Comparison of ENCODE assay signal across 22 cellular contexts in the genomic region with DNA sequence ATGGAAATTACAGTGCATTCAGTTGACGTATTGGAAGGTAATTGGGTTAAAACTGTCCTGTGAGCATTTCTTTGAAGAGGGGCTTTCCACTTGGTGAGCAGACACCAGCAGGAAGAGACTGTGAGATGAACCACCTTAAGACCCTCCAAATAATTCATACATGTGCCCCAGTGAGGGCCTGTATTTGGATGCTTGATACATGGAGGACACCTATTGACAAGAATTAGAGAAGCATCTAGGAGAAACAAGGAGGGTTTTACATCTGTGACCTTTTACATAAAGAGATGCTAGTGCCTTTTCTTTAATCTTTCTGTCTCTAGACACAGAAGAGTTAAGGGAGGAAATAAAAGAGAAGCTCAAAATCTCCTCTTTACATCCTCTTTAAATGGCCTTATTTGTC.
A peak's percentile ranks its signal among the peaks of the same experiment; 100 is the strongest.
DNase-seq lines count a peak whose midpoint lies in the region; ATAC-seq and TF ChIP-seq lines count a peak whose summit lies in the region.
"Had no signal": no experiment of that assay in that cellular context is flagged by ENCODE, and none has a peak within 500 bp of the region (broad histone marks: within the 10 kb centered on the region; RNA-seq: fewer than 3 reads in every experiment).

No MANE protein-coding gene starts in this region.

- H3K9me3 ChIP-seq in SK-N-SH (no peaks in the 10 kb centered on the region), endodermal cell (ENCODE audit: control insufficient read depth, low read length) (peaks cover 15% of the 10 kb centered on the region)
- H3K9me3 ChIP-seq: BLaER1, SJSA1 had no signal

- H3K27ac ChIP-seq in SK-N-SH (ENCODE audit: low read depth in 2 of 2, low read length in 1 of 2) (no peak overlapping the region), endodermal cell (ENCODE audit: low read depth, low read length) (no peak overlapping the region)
- H3K27ac ChIP-seq: BLaER1, HL-60, SJSA1 had no signal

- POLR2A ChIA-PET in SK-N-SH (lab: Yijun Ruan, JAX): no interaction called here

- intact Hi-C loops in posterior cingulate gyrus (cut with DNase I): no loop called here

- H3K4me1 Mint-ChIP-seq in endodermal cell: no peaks in the 10 kb centered on the region

- H3K79me2 ChIP-seq in SK-N-SH (ENCODE audit: insufficient read depth): no peaks in the 10 kb centered on the region

- H3K9ac ChIP-seq in SK-N-SH (no peak overlapping the region), endodermal cell (ENCODE audit: extremely low read depth, low read length, poor library complexity, severe bottlenecking) (no peak overlapping the region)
- H3K9ac ChIP-seq: BLaER1 had no signal

- ATAC-seq in SK-N-SH treated with all-trans-retinoic acid at 6 μM for 48 hours: no peak
- ATAC-seq: HepG2, K562, Right ventricle myocardium inferior had no signal

- H3F3A ChIP-seq in SK-N-SH (replicated peaks; ENCODE audit: insufficient read depth): no peaks in the 10 kb centered on the region

- no peaks in the 10 kb centered on the region for H3K27me3 Mint-ChIP-seq in endodermal cell (ENCODE audit: insufficient read depth)
- H3K27me3 Mint-ChIP-seq: CD4-positive, alpha-beta T cell had no signal

- H3K4me1 ChIP-seq in SK-N-SH (ENCODE audit: control insufficient read depth in 1 of 2, insufficient read depth in 2 of 2, low read depth in 1 of 2, low read length in 1 of 2) (no peaks in the 10 kb centered on the region), endodermal cell (ENCODE audit: control insufficient read depth, insufficient read depth, low read length) (no peaks in the 10 kb centered on the region)
- H3K4me1 ChIP-seq: BLaER1, SJSA1 had no signal

- no peaks in the 10 kb centered on the region for H3K9me2 ChIP-seq in SK-N-SH

- WGBS in SK-N-SH (ENCODE audit: low lambda C conversion rate): 44% methylated on average over 1 of the region's 1 CpG
- 90% methylated on average over 1 of the region's 1 CpG; no CpG with 5 or more reads in 1 of the 2 experiments for WGBS in endodermal cell (ENCODE audit: insufficient coverage in 1 of 2, insufficient read length in 1 of 2), 2 experiments

- no peaks in the 10 kb centered on the region for H3K36me3 ChIP-seq in SK-N-SH (replicated peaks in 1 of 2; ENCODE audit: control insufficient read depth in 1 of 2, insufficient read depth in 2 of 2, low read length in 1 of 2)
- no peaks in the 10 kb centered on the region for H3K36me3 ChIP-seq in endodermal cell (ENCODE audit: control insufficient read depth, insufficient read depth, low read length)
- H3K36me3 ChIP-seq: BLaER1, SJSA1 had no signal

- DNase-seq in SK-N-SH: no peak
- peak; percentile 3 to 52 for DNase-seq in NCI-H524 (lab: John Stamatoyannopoulos, UW)
- DNase-seq in endodermal cell: no peak
- peak; percentile 0 for DNase-seq in renal cortical epithelial cell (ENCODE audit: low read depth)
- DNase-seq in posterior cingulate gyrus: no peak
- no peak for DNase-seq in effector CD4-positive, alpha-beta T cell
- DNase-seq in stimulated activated naive CD4-positive, alpha-beta T cell (lab: John Stamatoyannopoulos, UW): no peak
- DNase-seq: CD4-positive, alpha-beta T cell; COR-L47; DMS153; HFFc6; NCI-H1105 treated with DMSO at 0.1 percent for 48 hours; NCI-H2081; NCI-H446; OCI-M1 had no signal

- TF ChIP-seq CTCF in SK-N-SH (IDR thresholded peaks at IDR 0.05) (no peak), endodermal cell (conservative IDR thresholded peaks at IDR 0.05) (peak; percentile 66)

- H3K27ac Mint-ChIP-seq in endodermal cell: no peak overlapping the region
- H3K27ac Mint-ChIP-seq: CD4-positive, alpha-beta T cell; HFFc6 had no signal

- CTCF ChIA-PET in SK-N-SH (lab: Yijun Ruan, JAX): interaction anchor here (1.0 to 1.1 kb wide), 2 partner anchors 12 to 782 kb away, joined by 3 to 6 read pairs; no protein-coding TSS in a partner anchor

- H2AFZ ChIP-seq in SK-N-SH (ENCODE audit: low read depth): no peak overlapping the region

- no peaks in the 10 kb centered on the region for H3K27me3 ChIP-seq in SK-N-SH (ENCODE audit: insufficient read depth)
- H3K27me3 ChIP-seq in endodermal cell (ENCODE audit: control insufficient read depth, insufficient read depth, low read length, poor library complexity, severe bottlenecking): no peaks in the 10 kb centered on the region
- H3K27me3 ChIP-seq: BLaER1, SJSA1 had no signal

- no peak overlapping the region for H3K4me3 ChIP-seq in SK-N-SH (ENCODE audit: low read depth in 2 of 2, low read length in 1 of 2)
- no peak overlapping the region for H3K4me3 ChIP-seq in endodermal cell (ENCODE audit: low read length)
- H3K4me3 ChIP-seq: BLaER1, K562, SJSA1 had no signal

- H3K4me3 Mint-ChIP-seq in endodermal cell: no peak overlapping the region
- H3K4me3 Mint-ChIP-seq: CD4-positive, alpha-beta T cell; HFFc6 had no signal

- H4K20me1 ChIP-seq in SK-N-SH (ENCODE audit: insufficient read depth): no peaks in the 10 kb centered on the region
- H4K20me1 ChIP-seq: BLaER1 had no signal

- H3K9me3 Mint-ChIP-seq in endodermal cell: peaks cover 11% of the 10 kb centered on the region

- TF ChIP-seq EP300 in SK-N-SH (IDR thresholded peaks at IDR 0.05; ENCODE audit: borderline replicate concordance in 1 of 2, low read depth in 1 of 2, low read length in 1 of 2): no peak

- no peak overlapping the region for H3K4me2 ChIP-seq in SK-N-SH
- H3K4me2 ChIP-seq: BLaER1 had no signal

- peaks cover 5% of the 10 kb centered on the region for H3K36me3 Mint-ChIP-seq in endodermal cell (ENCODE audit: low read depth)

- TF ChIP-seq RAD21 in SK-N-SH (IDR thresholded peaks at IDR 0.05; ENCODE audit: low read length): peak; percentile 57

TF ChIP-seq in SK-N-SH, 30 proteins besides CTCF, POLR2A, EP300 and RAD21:
- TF ChIP-seq, protein P1, sequence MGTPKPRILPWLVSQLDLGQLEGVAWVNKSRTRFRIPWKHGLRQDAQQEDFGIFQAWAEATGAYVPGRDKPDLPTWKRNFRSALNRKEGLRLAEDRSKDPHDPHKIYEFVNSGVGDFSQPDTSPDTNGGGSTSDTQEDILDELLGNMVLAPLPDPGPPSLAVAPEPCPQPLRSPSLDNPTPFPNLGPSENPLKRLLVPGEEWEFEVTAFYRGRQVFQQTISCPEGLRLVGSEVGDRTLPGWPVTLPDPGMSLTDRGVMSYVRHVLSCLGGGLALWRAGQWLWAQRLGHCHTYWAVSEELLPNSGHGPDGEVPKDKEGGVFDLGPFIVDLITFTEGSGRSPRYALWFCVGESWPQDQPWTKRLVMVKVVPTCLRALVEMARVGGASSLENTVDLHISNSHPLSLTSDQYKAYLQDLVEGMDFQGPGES (IDR thresholded peaks at IDR 0.05; ENCODE audit: low read depth, low read length): no peak
- TF ChIP-seq SMC3 (IDR thresholded peaks at IDR 0.05; ENCODE audit: low read depth, low read length) (no peak), MAX (IDR thresholded peaks at IDR 0.05; ENCODE audit: low read depth) (no peak), NRF1 (IDR thresholded peaks at IDR 0.05; ENCODE audit: low read depth, low read length) (no peak), JUND (IDR thresholded peaks at IDR 0.05) (no peak), GABPA (IDR thresholded peaks at IDR 0.05; ENCODE audit: low read depth) (no peak), CHD2 (IDR thresholded peaks at IDR 0.05; ENCODE audit: low read length, partially characterized antibody) (no peak), USF2 (IDR thresholded peaks at IDR 0.05; ENCODE audit: borderline replicate concordance, low read depth, low read length) (no peak), TCF12 (IDR thresholded peaks at IDR 0.05) (no peak), FOXJ3 (CRISPR knock-in tag; IDR thresholded peaks at IDR 0.05) (no peak)

TF ChIP-seq in SK-N-SH treated with all-trans-retinoic acid at 6 μM for 48 hours, 23 proteins besides CTCF, POLR2A, EP300 and RAD21:
- TF ChIP-seq ZNF8 (CRISPR knock-in tag; IDR thresholded peaks at IDR 0.05) (no peak), ZFP3 (CRISPR knock-in tag; IDR thresholded peaks at IDR 0.05) (no peak), ZNF565 (CRISPR knock-in tag; conservative IDR thresholded peaks at IDR 0.05; ENCODE audit: low read depth) (no peak), ZFP30 (CRISPR knock-in tag; IDR thresholded peaks at IDR 0.05) (no peak), ESRRG (CRISPR knock-in tag; IDR thresholded peaks at IDR 0.05) (no peak), TOX (CRISPR knock-in tag; IDR thresholded peaks at IDR 0.05; ENCODE audit: borderline replicate concordance) (no peak), TCF4 (CRISPR knock-in tag; IDR thresholded peaks at IDR 0.05; ENCODE audit: borderline replicate concordance) (no peak), OSR1 (CRISPR knock-in tag; IDR thresholded peaks at IDR 0.05) (no peak)
- TF ChIP-seq, protein P2, sequence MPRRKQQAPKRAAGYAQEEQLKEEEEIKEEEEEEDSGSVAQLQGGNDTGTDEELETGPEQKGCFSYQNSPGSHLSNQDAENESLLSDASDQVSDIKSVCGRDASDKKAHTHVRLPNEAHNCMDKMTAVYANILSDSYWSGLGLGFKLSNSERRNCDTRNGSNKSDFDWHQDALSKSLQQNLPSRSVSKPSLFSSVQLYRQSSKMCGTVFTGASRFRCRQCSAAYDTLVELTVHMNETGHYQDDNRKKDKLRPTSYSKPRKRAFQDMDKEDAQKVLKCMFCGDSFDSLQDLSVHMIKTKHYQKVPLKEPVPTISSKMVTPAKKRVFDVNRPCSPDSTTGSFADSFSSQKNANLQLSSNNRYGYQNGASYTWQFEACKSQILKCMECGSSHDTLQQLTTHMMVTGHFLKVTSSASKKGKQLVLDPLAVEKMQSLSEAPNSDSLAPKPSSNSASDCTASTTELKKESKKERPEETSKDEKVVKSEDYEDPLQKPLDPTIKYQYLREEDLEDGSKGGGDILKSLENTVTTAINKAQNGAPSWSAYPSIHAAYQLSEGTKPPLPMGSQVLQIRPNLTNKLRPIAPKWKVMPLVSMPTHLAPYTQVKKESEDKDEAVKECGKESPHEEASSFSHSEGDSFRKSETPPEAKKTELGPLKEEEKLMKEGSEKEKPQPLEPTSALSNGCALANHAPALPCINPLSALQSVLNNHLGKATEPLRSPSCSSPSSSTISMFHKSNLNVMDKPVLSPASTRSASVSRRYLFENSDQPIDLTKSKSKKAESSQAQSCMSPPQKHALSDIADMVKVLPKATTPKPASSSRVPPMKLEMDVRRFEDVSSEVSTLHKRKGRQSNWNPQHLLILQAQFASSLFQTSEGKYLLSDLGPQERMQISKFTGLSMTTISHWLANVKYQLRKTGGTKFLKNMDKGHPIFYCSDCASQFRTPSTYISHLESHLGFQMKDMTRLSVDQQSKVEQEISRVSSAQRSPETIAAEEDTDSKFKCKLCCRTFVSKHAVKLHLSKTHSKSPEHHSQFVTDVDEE (CRISPR knock-in tag; IDR thresholded peaks at IDR 0.05): no peak
TF ChIP-seq in SK-N-SH treated with all-trans-retinoic acid at 6 μM for 48 hours: peak in this region for 0.

Comparison
In these comparisons a context has a peak if more than half of its experiments do, and no peak if none do; other contexts are left out.
1. DNase-seq: peak in NCI-H524 (2 of 2) and renal cortical epithelial cell (single experiment); none in SK-N-SH (single experiment), endodermal cell (single experiment), posterior cingulate gyrus (0 of 10), effector CD4-positive, alpha-beta T cell (single experiment) and stimulated activated naive CD4-positive, alpha-beta T cell (0 of 6).